8 cellular contexts compared by ENCODE assay signal in the genomic region with DNA sequence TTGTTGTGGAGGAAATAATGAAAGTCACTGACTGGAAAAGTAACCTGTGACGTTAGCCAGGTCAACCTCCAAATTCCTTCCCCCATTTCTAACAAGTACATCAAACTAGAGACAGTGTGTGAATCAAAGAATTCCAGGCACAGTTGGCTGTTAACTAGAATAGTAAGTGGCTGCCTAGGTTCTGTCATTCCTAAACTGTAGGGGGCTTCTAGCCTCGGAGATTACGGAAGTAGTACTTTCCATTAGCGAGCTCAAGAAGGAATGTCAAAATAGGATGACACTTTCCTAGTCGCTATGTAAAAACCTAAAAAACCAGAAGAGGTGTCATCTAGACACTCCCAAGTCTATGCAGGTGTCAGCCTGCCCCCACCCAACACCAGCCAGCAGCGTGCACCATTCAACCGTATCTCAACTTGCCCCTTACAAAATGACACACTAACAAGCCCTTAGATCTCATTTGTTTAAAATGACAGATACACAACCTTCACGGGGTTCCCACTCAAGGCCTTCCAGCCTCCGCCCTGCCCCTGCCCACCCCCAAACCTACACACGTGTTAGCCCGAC. TPM values are rescaled to one million over a fixed set of nuclear protein-coding genes. Genes with fewer than 3 reads are reported as not detected.
DNase-seq lines count a peak whose midpoint lies in the region; ATAC-seq and TF ChIP-seq lines count a peak whose summit lies in the region.

No MANE protein-coding gene starts in this region.

- H3K27me3 ChIP-seq in left ventricle myocardium inferior (ENCODE audit: low read depth) = no peaks in the 10 kb centered on the region
- no peaks in the 10 kb centered on the region for H3K27me3 ChIP-seq in HUES48 (ENCODE audit: control insufficient read depth, insufficient read depth, low read length)

- H3K4me1 ChIP-seq in left ventricle myocardium inferior = peaks cover 39% of the 10 kb centered on the region
- no peaks in the 10 kb centered on the region for H3K4me1 ChIP-seq in HUES48 (ENCODE audit: control insufficient read depth, insufficient read depth, low read length)

- CTCF ChIA-PET in WTC11 (lab: Charles Lee) = interaction anchor here (0.6 to 1.5 kb wide), 4 partner anchors 116 to 217 kb away, joined by 3 to 9 read pairs (median 4); partner anchors contain the start of genes CHP1, EXD1, NUSAP1 and OIP5

- no peaks in the 10 kb centered on the region for H3K9me3 ChIP-seq in left ventricle myocardium inferior (replicated peaks)
- H3K9me3 ChIP-seq in HUES48 (ENCODE audit: control insufficient read depth, insufficient read depth, low read length) = no peaks in the 10 kb centered on the region

- intact Hi-C loops in left ventricle myocardium inferior (cut with micrococcal nuclease) (no loop called here), cardiac septum (cut with DNase I) (loop anchor here (5.0 to 10.0 kb wide), 4 partner anchors 167 to 220 kb away; partner anchors contain the start of genes NUSAP1 and OIP5)

- peak overlapping the region; percentile 100 for H3K27ac ChIP-seq in left ventricle myocardium inferior (replicated peaks)
- peak overlapping the region; percentile 99 for H3K27ac ChIP-seq in HUES48 (ENCODE audit: low read depth, low read length)

- 0 out of 2 replicates have a peak, but pooled peaks cover 6% of the 10 kb centered on the region for H3K36me3 Mint-ChIP-seq in WTC11

- H3K4me1 Mint-ChIP-seq in WTC11 = peaks cover 7% of the 10 kb centered on the region; the same call in 1 of the 2 replicates

- H3K4me3 Mint-ChIP-seq in WTC11 = peak overlapping the region; percentile 90

- peak; percentile 18 for ATAC-seq in WTC11

- peak overlapping the region; percentile 85 for H3K4me3 ChIP-seq in left ventricle myocardium inferior
- peak overlapping the region; percentile 84 for H3K4me3 ChIP-seq in HUES48 (ENCODE audit: low read depth, low read length)

- H3K27me3 Mint-ChIP-seq in WTC11 (ENCODE audit: low read depth) = no peaks in the 10 kb centered on the region

- H3K9me3 Mint-ChIP-seq in WTC11 = no peaks in the 10 kb centered on the region

- POLR2A ChIA-PET in WTC11 (lab: Charles Lee) = interaction anchor here (0.6 to 1.5 kb wide), 4 partner anchors 14 to 180 kb away, joined by 3 to 5 read pairs (median 4); partner anchors contain the start of gene CHAC1

- peak overlapping the region; percentile 99 for H3K9ac ChIP-seq in HUES48 (ENCODE audit: low read depth, low read length)

- H3K36me3 ChIP-seq in left ventricle myocardium inferior = peaks cover 6% of the 10 kb centered on the region
- H3K36me3 ChIP-seq in HUES48 (ENCODE audit: control insufficient read depth, insufficient read depth, low read length) = peaks cover 12% of the 10 kb centered on the region; the same call in 1 of the 2 replicates

- DNase-seq in left ventricle myocardium inferior = no peak
- DNase-seq in cardiac septum (ENCODE audit: low spot score) = no peak
- no peak for DNase-seq in WTC11 (ENCODE audit: low spot score)
- peak; percentile 81 for DNase-seq in germinal center (ENCODE audit: low spot score)
- peak; percentile 48 for DNase-seq in renal cortical epithelial cell (ENCODE audit: low read depth)
- DNase-seq in HuH-7.5 (ENCODE audit: low spot score) = no peak
- DNase-seq in NCI-H748 (lab: John Stamatoyannopoulos, UW; ENCODE audit: unreplicated experiment) = no peak

- TF ChIP-seq CTCF in left ventricle myocardium inferior (IDR thresholded peaks at IDR 0.05; ENCODE audit: borderline replicate concordance) = no peak
- TF ChIP-seq CTCF in WTC11 (IDR thresholded peaks at IDR 0.05) = no peak

- H3K27ac Mint-ChIP-seq in WTC11 = peak overlapping the region; percentile 97

TF ChIP-seq in WTC11, 78 proteins besides CTCF, POLR2A, EP300 and RAD21:
- TF ChIP-seq FOXK1 (CRISPR knock-in tag; IDR thresholded peaks at IDR 0.05) (0 out of 2 replicates have a peak, but pooled peaks have one; percentile 30), TEAD1 (CRISPR knock-in tag; IDR thresholded peaks at IDR 0.05) (no peak), ZNF423 (CRISPR knock-in tag; IDR thresholded peaks at IDR 0.05) (no peak), ZNF138 (CRISPR knock-in tag; conservative IDR thresholded peaks at IDR 0.05) (no peak), ELF4 (CRISPR knock-in tag; IDR thresholded peaks at IDR 0.05; ENCODE audit: low read depth) (no peak), MYBL2 (CRISPR knock-in tag; IDR thresholded peaks at IDR 0.05) (no peak)
TF ChIP-seq in WTC11: peak in this region for 1.

RNA-seq across cellular contexts. Expression of gene INO80, which starts 0.9 kb away (rescaled TPM):
- 8.6 TPM for total RNA-seq in left ventricle myocardium inferior
- total RNA-seq in cardiac septum = 13.3 TPM
- total RNA-seq in WTC11 (2021) = 19.5 to 20.9 TPM (median 20.6 TPM) in 3 replicates
- total RNA-seq in renal cortical epithelial cell = 21.2 and 33.9 TPM in 2 replicates

Comparison
In these comparisons a context has a peak if more than half of its experiments do, and no peak if none do; other contexts are left out.
1. DNase-seq: peak in germinal center (single experiment) and renal cortical epithelial cell (single experiment); none in left ventricle myocardium inferior (single experiment), cardiac septum (single experiment), WTC11 (single experiment), HuH-7.5 (single experiment) and NCI-H748 (single experiment).